ENCODE assay signal across 8 cellular contexts in genomic region chr21:5154641-5154982, GRCh38.
DNase-seq lines count a peak whose midpoint lies in the region; ATAC-seq and TF ChIP-seq lines count a peak whose summit lies in the region.
"Not testable (repeated sequence)": the region's sequence is repeated elsewhere in the genome, so short reads cannot be mapped to it uniquely, and the experiment has no call there.

No MANE protein-coding gene starts in this region.

- TF ChIP-seq CTCF in SU-DHL-6 (IDR thresholded peaks at IDR 0.05; ENCODE audit: insufficient read depth, low read length, poor library complexity, severe bottlenecking) = not testable (repeated sequence)

- DNase-seq in activated gamma-delta T cell treated with Interleukin-2 at 50 U/mL for 16 hours (peak; percentile 72), fibroblast of peridontal ligament (ENCODE audit: extremely low read depth) (peak; percentile 69), naive B cell (peak; percentile 91)
- DNase-seq in stimulated activated CD4-positive, alpha-beta T cell treated with anti-CD3 and anti-CD28 coated beads, TNF-alpha, amount 100 ng/mL, for 1 hour (ENCODE audit: low read depth in 3 of 3, low spot score in 1 of 3) = peak; percentile 65 to 87 (median 71)

- not testable (repeated sequence) for H3K9me3 ChIP-seq in BLaER1; SU-DHL-6 (ENCODE audit: insufficient read depth, low read length)

- not testable (repeated sequence) for H3K36me3 Mint-ChIP-seq in naive B cell

- H2AFZ ChIP-seq in SU-DHL-6 (ENCODE audit: low read depth, low read length, severe bottlenecking) = not testable (repeated sequence)

- H3K4me3 Mint-ChIP-seq in naive B cell = peak overlapping the region in 4 of 8 donors; percentile 5 to 68 (median 32)

- H3K79me2 ChIP-seq in SU-DHL-6 (ENCODE audit: insufficient read depth, low read length) = not testable (repeated sequence)

- H3K9me3 Mint-ChIP-seq in naive B cell = not testable (repeated sequence)

- ATAC-seq in GM21367 (IDR thresholded peaks at IDR 0.05; ENCODE audit: unreplicated experiment) (peak; percentile 90), HG03139 (IDR thresholded peaks at IDR 0.05; ENCODE audit: unreplicated experiment) (peak; percentile 81), naive B cell (ENCODE audit: low read depth in 2 of 2) (peak; percentile 93 to 96)

- H3K4me1 ChIP-seq in BLaER1 = not testable (repeated sequence)

- H3K27ac Mint-ChIP-seq in naive B cell = not testable (repeated sequence)

- H4K20me1 ChIP-seq in BLaER1; SU-DHL-6 (ENCODE audit: low read depth, low read length): not testable (repeated sequence)

- H3K27ac ChIP-seq in BLaER1; SU-DHL-6 (ENCODE audit: low read depth, low read length): not testable (repeated sequence)

- H3K4me3 ChIP-seq in BLaER1 (peak overlapping the region; percentile 61), SU-DHL-6 (ENCODE audit: insufficient read depth, low read length, poor library complexity, severe bottlenecking) (peak overlapping the region; percentile 43)

- H3K4me1 Mint-ChIP-seq in naive B cell = not testable (repeated sequence)

- not testable (repeated sequence) for H3K9me2 ChIP-seq in SU-DHL-6 (replicated peaks; ENCODE audit: insufficient read depth, low read length)

- H3K27me3 Mint-ChIP-seq in naive B cell = not testable (repeated sequence)

- H3K36me3 ChIP-seq in BLaER1; SU-DHL-6 (ENCODE audit: low read length): not testable (repeated sequence)

- H3K27me3 ChIP-seq in BLaER1; SU-DHL-6 (ENCODE audit: low read length): not testable (repeated sequence)

- H3F3A ChIP-seq in SU-DHL-6 (ENCODE audit: insufficient read depth) = not testable (repeated sequence)

- not testable (repeated sequence) for H3K9ac ChIP-seq in BLaER1
- peak overlapping the region; percentile 29; the same call in 1 of the 2 replicates for H3K9ac ChIP-seq in SU-DHL-6 (ENCODE audit: low read length)

- not testable (repeated sequence) for H3K4me2 ChIP-seq in BLaER1; SU-DHL-6 (ENCODE audit: low read depth, low read length, poor library complexity, severe bottlenecking)
